Comparison of ENCODE assay signal across 8 cellular contexts in genomic region chr6:137095651-137096238, GRCh38. TPM values are rescaled to one million over a fixed set of nuclear protein-coding genes. Genes with fewer than 3 reads are reported as not detected.
DNase-seq lines count a peak whose midpoint lies in the region; ATAC-seq and TF ChIP-seq lines count a peak whose summit lies in the region.
"Had no signal": no experiment of that assay in that cellular context is flagged by ENCODE, and none has a peak within 500 bp of the region (broad histone marks: within the 10 kb centered on the region; RNA-seq: fewer than 3 reads in every experiment).

No MANE protein-coding gene starts in this region.

- intact Hi-C loops in mucosa of descending colon (cut with DNase I, micrococcal nuclease) = loop anchor here (10.0 kb wide), 2 partner anchors 219 to 549 kb away; no protein-coding TSS in a partner anchor

- H3K27me3 Mint-ChIP-seq in GM23338 (ENCODE audit: insufficient read depth, low read depth, poor library complexity) = peaks cover 1% of the 10 kb centered on the region

- H3F3A ChIP-seq in GM23338 (replicated peaks; ENCODE audit: low read depth) = no peaks in the 10 kb centered on the region

- peaks cover 11% of the 10 kb centered on the region; the same call in 2 of the 3 replicates for H3K4me1 Mint-ChIP-seq in GM23338

- no peaks in the 10 kb centered on the region for H3K79me2 ChIP-seq in GM23338 (replicated peaks; ENCODE audit: insufficient read depth)

- H3K9me2 ChIP-seq in GM23338 (ENCODE audit: insufficient read depth) = no peaks in the 10 kb centered on the region

- no peaks in the 10 kb centered on the region for H3K27me3 ChIP-seq in HL-60 (ENCODE audit: insufficient read depth, poor library complexity, severe bottlenecking)
- H3K27me3 ChIP-seq in GM23338 (ENCODE audit: insufficient read depth) = no peaks in the 10 kb centered on the region

- ATAC-seq in GM18873 (IDR thresholded peaks at IDR 0.05; ENCODE audit: low FRiP score, unreplicated experiment) (peak; percentile 86), GM21717 (IDR thresholded peaks at IDR 0.05; ENCODE audit: unreplicated experiment) (peak; percentile 81), mucosa of descending colon (peak; percentile 33), GM23338 (no peak)
- ATAC-seq: WTC11 had no signal

- H3K27ac ChIP-seq in HL-60 (replicated peaks) (no peak overlapping the region), GM23338 (ENCODE audit: low read depth) (no peak overlapping the region)

- H2AFZ ChIP-seq in GM23338 = no peak overlapping the region

- no peak overlapping the region for H3K4me2 ChIP-seq in GM23338

- H3K4me3 Mint-ChIP-seq in GM23338 = no peak overlapping the region
- H3K4me3 Mint-ChIP-seq: WTC11 had no signal

- H3K36me3 ChIP-seq in mucosa of descending colon (ENCODE audit: low read depth) (no peaks in the 10 kb centered on the region), GM23338 (ENCODE audit: insufficient read depth) (no peaks in the 10 kb centered on the region)

- H3K9me3 Mint-ChIP-seq in GM23338 = no peaks in the 10 kb centered on the region

- H4K20me1 ChIP-seq in GM23338 (replicated peaks; ENCODE audit: insufficient read depth) = no peaks in the 10 kb centered on the region

- H3K4me3 ChIP-seq in HL-60 (replicated peaks; ENCODE audit: insufficient read depth, low read length) (no peak overlapping the region), mucosa of descending colon (no peak overlapping the region), GM23338 (no peak overlapping the region)

- TF ChIP-seq CTCF in HL-60 (IDR thresholded peaks at IDR 0.05; ENCODE audit: insufficient read depth, low read length) (no peak), mucosa of descending colon (IDR thresholded peaks at IDR 0.05) (no peak), GM23338 (conservative IDR thresholded peaks at IDR 0.05; ENCODE audit: low read depth in 2 of 2) (no peak)

- peak; percentile 8 to 17 for DNase-seq in HL-60 (ENCODE audit: low read depth in 1 of 2, low spot score in 1 of 2)
- no peak for DNase-seq in mucosa of descending colon
- DNase-seq in GM23338 (ENCODE audit: low spot score) = no peak
- DNase-seq in cortex of kidney (lab: John Stamatoyannopoulos, UW) = no peak
- no peak for DNase-seq in SW480 (ENCODE audit: low spot score)

- H3K4me1 ChIP-seq in mucosa of descending colon (ENCODE audit: low read depth) (peaks cover 9% of the 10 kb centered on the region), GM23338 (ENCODE audit: insufficient read depth) (peaks cover 9% of the 10 kb centered on the region; the same call in 1 of the 2 replicates)

- H3K9me3 ChIP-seq in mucosa of descending colon = no peaks in the 10 kb centered on the region

- no peak overlapping the region for H3K27ac Mint-ChIP-seq in GM23338
- H3K27ac Mint-ChIP-seq: WTC11 had no signal

- H3K36me3 Mint-ChIP-seq in GM23338 (ENCODE audit: low read depth) = no peaks in the 10 kb centered on the region
- H3K36me3 Mint-ChIP-seq: WTC11 had no signal

TF ChIP-seq in GM23338, 12 proteins besides CTCF, POLR2A, EP300 and RAD21:
- TF ChIP-seq CREB1 (CRISPR knock-in tag; IDR thresholded peaks at IDR 0.05; ENCODE audit: low read depth) (no peak), REST (IDR thresholded peaks at IDR 0.05; ENCODE audit: unreplicated experiment) (no peak)
TF ChIP-seq in GM23338: peak in this region for 0.

RNA-seq across cellular contexts. Expression of gene IL20RA, which starts 51.0 kb away (rescaled TPM):
- total RNA-seq in mucosa of descending colon = 10 to 100 TPM in 2 of 3 donors, 1 to 10 TPM in 1; 3.2 to 12.2 (median 11.6) TPM
- total RNA-seq in GM23338 (2014; rRNA removed; shearing (Covaris generic)) = 2.4 and 3.5 TPM in 2 replicates
- 1.2 and 2.6 TPM in 2 replicates for polyA plus RNA-seq in GM23338 (2016; fragmentation: Nextera tagmentation; extraction: Ambion mirVana)

Comparison
In these comparisons a context has a peak if more than half of its experiments do, and no peak if none do; other contexts are left out.
1. DNase-seq: peak in HL-60 (2 of 2); none in mucosa of descending colon (0 of 3), GM23338 (single experiment), cortex of kidney (single experiment) and SW480 (single experiment).